ENCODE assay signal across 1 cellular context in genomic region chr19:40453943-40454342, GRCh38. TPM values are rescaled to one million over a fixed set of nuclear protein-coding genes. Genes with fewer than 3 reads are reported as not detected.
"Had no signal": no experiment of that assay in that cellular context is flagged by ENCODE, and none has a peak within 500 bp of the region (broad histone marks: within the 10 kb centered on the region; RNA-seq: fewer than 3 reads in every experiment).

No MANE protein-coding gene starts in this region.

RNA-seq across cellular contexts. Expression of gene SPTBN4, which starts 12.9 kb away (rescaled TPM):
- total RNA-seq: natural killer cell treated with Interleukin-12 subunit alpha and Interleukin-12 subunit beta and Interleukin-15 and Interleukin-18, amount 100 ng/mL, for 72 hours had no signal
